15 cellular contexts compared by ENCODE assay signal in genomic region chr1:112524251-112524650, GRCh38. TPM values are rescaled to one million over a fixed set of nuclear protein-coding genes. Genes with fewer than 3 reads are reported as not detected.
DNase-seq lines count a peak whose midpoint lies in the region; ATAC-seq, FAIRE-seq and TF ChIP-seq lines count a peak whose summit lies in the region.
"Had no signal": no experiment of that assay in that cellular context is flagged by ENCODE, and none has a peak within 500 bp of the region (broad histone marks: within the 10 kb centered on the region; RNA-seq: fewer than 3 reads in every experiment).

No MANE protein-coding gene starts in this region.

- H3K27ac ChIP-seq in HUES6 (ENCODE audit: low read depth, low read length): no peak overlapping the region
- H3K27ac ChIP-seq in brain microvascular endothelial cell: peak overlapping the region; percentile 82
- H3K27ac ChIP-seq in mammary epithelial cell (ENCODE audit: insufficient read depth, low read depth, low read length): no peak overlapping the region
- no peak overlapping the region for H3K27ac ChIP-seq in PC-3 (ENCODE audit: low read length)

- intact Hi-C loops in mammary epithelial cell (cut with micrococcal nuclease) (no loop called here), PC-3 (cut with micrococcal nuclease) (no loop called here)

- 44% methylated on average over 4 of the region's 8 CpGs for WGBS in mammary epithelial cell (ENCODE audit: low coverage, missing lambda C conversion rate)

- H3K9me2 ChIP-seq in PC-3 (replicated peaks; ENCODE audit: low read length): no peaks in the 10 kb centered on the region

- H3K79me2 ChIP-seq in mammary epithelial cell (ENCODE audit: insufficient read depth, low read length) (no peaks in the 10 kb centered on the region), PC-3 (ENCODE audit: low read length) (no peaks in the 10 kb centered on the region)

- no peak for FAIRE-seq in urothelium cell line (lab: Jason Lieb, UNC)

- ATAC-seq in PC-3: no peak
- ATAC-seq: CD8-positive, alpha-beta T cell; esophagus mucosa had no signal

- H3K27me3 ChIP-seq in HUES6 (ENCODE audit: control insufficient read depth, insufficient read depth, low read length) (no peaks in the 10 kb centered on the region), brain microvascular endothelial cell (replicated peaks) (no peaks in the 10 kb centered on the region), mammary epithelial cell (ENCODE audit: insufficient read depth, low read length) (no peaks in the 10 kb centered on the region), PC-3 (ENCODE audit: low read length) (no peaks in the 10 kb centered on the region)

- H3K4me1 ChIP-seq in HUES6 (ENCODE audit: control insufficient read depth, insufficient read depth, low read length) (peaks cover 24% of the 10 kb centered on the region), mammary epithelial cell (ENCODE audit: insufficient read depth, low read length) (no peaks in the 10 kb centered on the region), PC-3 (ENCODE audit: insufficient read depth, low read length) (peaks cover 8% of the 10 kb centered on the region)

- no peak overlapping the region for H2AFZ ChIP-seq in mammary epithelial cell (ENCODE audit: low read depth, low read length)
- no peak overlapping the region for H2AFZ ChIP-seq in PC-3 (ENCODE audit: low read length)

- in situ Hi-C loops in brain microvascular endothelial cell (cut with HindIII; ENCODE audit: low pct_ligation_motif_present, low sequenced_read_pairs) (no loop called here), mammary epithelial cell (cut with MboI; ENCODE audit: low sequenced_read_pairs in 2 of 2) (no loop called here)

- H3K9me3 ChIP-seq in HUES6 (ENCODE audit: control insufficient read depth, insufficient read depth, low read depth, low read length) (no peaks in the 10 kb centered on the region), mammary epithelial cell (replicated peaks; ENCODE audit: insufficient read depth, low read length) (no peaks in the 10 kb centered on the region), PC-3 (ENCODE audit: low read length) (no peaks in the 10 kb centered on the region)

- DNase-seq in brain microvascular endothelial cell (peak; percentile 94), kidney glomerular epithelial cell (lab: John Stamatoyannopoulos, UW) (peak; percentile 97), urothelium cell line (ENCODE audit: low spot score) (peak; percentile 67), NCI-H2107 (lab: John Stamatoyannopoulos, UW) (no peak), mammary epithelial cell (no peak), PC-3 (no peak)
- DNase-seq: activated CD8-positive, alpha-beta memory T cell treated with anti-CD3 and anti-CD28 coated beads for 24 hours; activated naive CD4-positive, alpha-beta T cell treated with Interleukin-2 at 50 U/mL for 16 hours; CD8-positive, alpha-beta T cell; cortex of kidney; IMR-90; NCI-H1417; NCI-H524 had no signal

- no peaks in the 10 kb centered on the region for H4K20me1 ChIP-seq in mammary epithelial cell (ENCODE audit: insufficient read depth, low read length)
- H4K20me1 ChIP-seq in PC-3 (ENCODE audit: low read length): no peaks in the 10 kb centered on the region

- POLR2A ChIA-PET in PC-3 (lab: Charles Lee; ENCODE audit: unreplicated experiment): no interaction called here

- BruUV-seq in mammary epithelial cell (replicated peaks; lab: Mats Ljungman, UMichigan) (no TSS peak), PC-3 (replicated peaks; lab: Mats Ljungman, UMichigan) (no TSS peak)

- no peaks in the 10 kb centered on the region for H3F3A ChIP-seq in PC-3 (ENCODE audit: low read length, unreplicated experiment)

- H3K4me2 ChIP-seq in mammary epithelial cell (ENCODE audit: insufficient read depth, low read depth, low read length) (no peak overlapping the region), PC-3 (ENCODE audit: low read length) (no peak overlapping the region)

- H3K36me3 ChIP-seq in HUES6 (ENCODE audit: control insufficient read depth, insufficient read depth, low read length): no peaks in the 10 kb centered on the region
- no peaks in the 10 kb centered on the region for H3K36me3 ChIP-seq in brain microvascular endothelial cell (replicated peaks)
- no peaks in the 10 kb centered on the region for H3K36me3 ChIP-seq in mammary epithelial cell (ENCODE audit: insufficient read depth, low read length)
- peaks cover 5% of the 10 kb centered on the region; the same call in 1 of the 2 replicates for H3K36me3 ChIP-seq in PC-3 (ENCODE audit: low read depth, low read length)

- CTCF ChIA-PET in mammary epithelial cell (lab: Charles Lee; ENCODE audit: low non-redundant PET) (no interaction called here), PC-3 (lab: Charles Lee) (no interaction called here)

- TF ChIP-seq CTCF in brain microvascular endothelial cell (IDR thresholded peaks at IDR 0.05; ENCODE audit: low read depth, low read length, missing control alignments) (no peak), mammary epithelial cell (conservative IDR thresholded peaks at IDR 0.05 in 1 of 2, IDR thresholded peaks at IDR 0.05 in 1 of 2; ENCODE audit: extremely low read depth in 1 of 2, insufficient read depth in 1 of 2, low read depth in 1 of 2, low read length in 2 of 2) (no peak), PC-3 (conservative IDR thresholded peaks at IDR 0.05; ENCODE audit: low read depth, low read length) (no peak)

- H3K4me3 ChIP-seq in HUES6 (ENCODE audit: low read depth, low read length) (no peak overlapping the region), brain microvascular endothelial cell (ENCODE audit: low read depth, low read length) (no peak overlapping the region), mammary epithelial cell (replicated peaks in 1 of 3; ENCODE audit: insufficient read depth in 1 of 3, low read depth in 2 of 3, low read length in 3 of 3) (no peak overlapping the region), PC-3 (ENCODE audit: low read length) (no peak overlapping the region)

- H3K9ac ChIP-seq in HUES6 (ENCODE audit: low read length) (peak overlapping the region; percentile 38), mammary epithelial cell (ENCODE audit: insufficient read depth, low read length) (no peak overlapping the region), PC-3 (ENCODE audit: low read length) (no peak overlapping the region)

- dilution Hi-C loops in mammary epithelial cell (cut with HindIII; ENCODE audit: low sequenced_read_pairs): no loop called here

RNA-seq across cellular contexts. Expression of gene WNT2B, which starts 15.5 kb away (rescaled TPM):
- 1 to 10 TPM in 1 of 2 donors, under 1 TPM in 1; 0.67 to 1.4 TPM for total RNA-seq in mammary epithelial cell
- polyA plus RNA-seq in mammary epithelial cell: 0.29 TPM
- not detected for polyA minus RNA-seq in mammary epithelial cell
- total RNA-seq in PC-3 (2014; rRNA removed): 0.46 and 0.55 TPM in 2 replicates

Comparison
In these comparisons a context has a peak if more than half of its experiments do, and no peak if none do; other contexts are left out.
1. DNase-seq: peak in brain microvascular endothelial cell (single experiment), kidney glomerular epithelial cell (single experiment) and urothelium cell line (single experiment); none in NCI-H2107 (single experiment), mammary epithelial cell (single experiment) and PC-3 (single experiment).